In the genomic region with DNA sequence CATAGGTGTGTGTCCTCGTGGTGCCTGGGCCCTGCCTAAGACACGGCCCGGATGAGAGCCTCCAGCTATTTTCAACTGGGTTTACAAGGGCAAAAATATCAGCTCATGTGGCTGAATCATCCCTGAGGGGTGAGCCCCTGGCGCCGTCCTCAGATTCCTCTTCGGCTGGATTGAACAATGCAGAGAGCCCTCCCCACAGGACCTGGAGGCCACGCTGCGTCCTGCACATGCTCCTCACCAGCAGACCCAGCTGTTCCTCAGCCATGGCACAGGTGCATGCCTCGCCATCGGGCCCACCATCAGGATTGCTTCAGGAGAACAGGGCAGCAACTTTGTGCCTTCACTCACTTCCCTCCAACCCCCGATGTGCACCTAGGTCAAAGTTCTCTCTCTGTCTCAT, we compare ENCODE assay signal across 1 cellular context.
TF ChIP-seq lines count a peak whose summit lies in the region.

No MANE protein-coding gene starts in this region.

TF ChIP-seq in H1, 55 proteins besides CTCF, POLR2A, EP300 and RAD21:
- TF ChIP-seq SP2 (IDR thresholded peaks at IDR 0.05; ENCODE audit: low read length) (no peak), SAP30 (IDR thresholded peaks at IDR 0.05; ENCODE audit: insufficient read depth, insufficient replicate concordance, low read length) (no peak), KDM1A (IDR thresholded peaks at IDR 0.05; ENCODE audit: borderline replicate concordance, low read length) (no peak), POLR2AphosphoS5 (IDR thresholded peaks at IDR 0.05; ENCODE audit: low read depth, low read length) (no peak), RFX5 (IDR thresholded peaks at IDR 0.05; ENCODE audit: borderline replicate concordance, low read depth, low read length) (no peak)
